ENCODE assay signal across 8 cellular contexts in the genomic region with DNA sequence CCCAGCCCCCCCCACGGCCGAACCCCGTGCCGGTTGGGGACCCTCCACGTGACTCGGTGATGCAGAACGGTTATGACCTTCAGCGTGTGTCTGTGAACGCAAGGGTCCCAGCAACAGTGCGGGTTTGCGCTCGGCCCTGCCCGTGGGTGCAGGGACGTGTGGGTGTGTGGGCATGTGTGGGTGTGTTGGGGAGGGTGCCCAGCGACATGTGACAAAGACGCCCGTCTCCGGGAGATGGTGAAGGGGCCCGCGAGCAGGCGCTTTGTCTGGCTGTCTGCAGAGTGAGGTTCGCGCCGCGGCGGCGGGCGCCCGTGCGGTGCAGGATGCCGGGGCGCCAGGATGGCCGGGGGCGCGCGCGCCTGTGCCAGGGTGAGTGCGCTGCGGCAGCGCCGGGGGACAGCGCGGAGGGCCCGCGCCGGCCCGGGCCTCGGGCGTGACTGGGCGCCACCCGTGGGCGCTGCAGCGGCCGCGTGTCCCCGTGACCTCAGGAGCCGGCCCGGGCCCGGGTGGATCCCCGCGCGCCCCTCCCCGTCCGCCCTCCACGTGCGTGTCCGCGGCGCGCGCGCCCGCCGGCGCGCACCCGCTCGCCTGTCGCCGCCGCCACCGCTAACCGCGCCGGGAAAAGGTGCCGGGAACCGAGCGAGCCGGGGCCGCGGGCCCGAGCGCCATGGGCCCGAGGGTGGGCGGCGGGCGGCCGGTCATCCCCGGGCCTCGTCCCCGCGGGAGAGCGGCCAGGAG. TPM values are rescaled to one million over a fixed set of nuclear protein-coding genes. Genes with fewer than 3 reads are reported as not detected.
A peak's percentile ranks its signal among the peaks of the same experiment; 100 is the strongest.
DNase-seq lines count a peak whose midpoint lies in the region; ATAC-seq and TF ChIP-seq lines count a peak whose summit lies in the region.

A gene (plus strand): TSS at position 569 of the 738 bp plus-strand sequence. CDS start 681 bp downstream, outside the sequence.

- WGBS in sigmoid colon, 2 donors, result 0% methylated on average over 103 of the region's 103 CpGs

- no peak for TF ChIP-seq EP300 in sigmoid colon (IDR thresholded peaks at IDR 0.05)

- TF ChIP-seq CTCF in Peyer's patch (IDR thresholded peaks at IDR 0.05), result peak in 1 of 6 experiments; percentile 10
- no peak for TF ChIP-seq CTCF in brain (conservative IDR thresholded peaks at IDR 0.05)
- no peak for TF ChIP-seq CTCF in sigmoid colon (IDR thresholded peaks at IDR 0.05)

- no peaks in the 10 kb centered on the region for H3K36me3 Mint-ChIP-seq in brain

- peaks cover 35% of the 10 kb centered on the region for H3K36me3 ChIP-seq in BLaER1
- H3K36me3 ChIP-seq in Peyer's patch, result no peaks in the 10 kb centered on the region
- no peaks in the 10 kb centered on the region for H3K36me3 ChIP-seq in iPS-18a (ENCODE audit: control insufficient read depth, low read depth, low read length)
- no peaks in the 10 kb centered on the region for H3K36me3 ChIP-seq in sigmoid colon

- DNase-seq in Peyer's patch, result peak in 1 of 3 donors; percentile 25
- peak; percentile 71 for DNase-seq in sigmoid colon

- H3K27me3 ChIP-seq in BLaER1 (no peaks in the 10 kb centered on the region), Peyer's patch (no peaks in the 10 kb centered on the region), iPS-18a (ENCODE audit: control insufficient read depth, insufficient read depth, low read length) (no peaks in the 10 kb centered on the region), sigmoid colon (no peaks in the 10 kb centered on the region)

- peak within 1 kb of the TSS; percentile 92 for H3K4me3 ChIP-seq in BLaER1
- H3K4me3 ChIP-seq in Peyer's patch, result peak within 1 kb of the TSS; percentile 60 to 68 (median 65)
- H3K4me3 ChIP-seq in iPS-18a (ENCODE audit: low read length), result peak within 1 kb of the TSS; percentile 66
- H3K4me3 ChIP-seq in sigmoid colon, result peak within 1 kb of the TSS; percentile 45 to 75 (median 56)

- peak within 1 kb of the TSS; percentile 91 to 95 (median 93) for H3K4me3 Mint-ChIP-seq in brain

- H3K27ac ChIP-seq in BLaER1 (peak within 1 kb of the TSS; percentile 96), Peyer's patch (peak within 1 kb of the TSS; percentile 83 to 88 (median 86)), iPS-18a (ENCODE audit: low read length) (peak within 1 kb of the TSS; percentile 2), sigmoid colon (peak within 1 kb of the TSS; percentile 85 to 90 (median 86))

- ATAC-seq in GM18867 (IDR thresholded peaks at IDR 0.05; ENCODE audit: unreplicated experiment) (peak; percentile 32), HG03095 (IDR thresholded peaks at IDR 0.05; ENCODE audit: unreplicated experiment) (peak; percentile 27), HG03469 (IDR thresholded peaks at IDR 0.05; ENCODE audit: unreplicated experiment) (no peak)

- H3K4me1 ChIP-seq in BLaER1 (peaks cover 79% of the 10 kb centered on the region), Peyer's patch (peaks cover 0 to 15% (median 3%) of the 10 kb centered on the region in 4 donors), iPS-18a (ENCODE audit: control insufficient read depth, low read depth, low read length) (peaks cover 5% of the 10 kb centered on the region), sigmoid colon (peaks cover 0 to 15% (median 10%) of the 10 kb centered on the region in 4 donors)

- no peaks in the 10 kb centered on the region for H3K27me3 Mint-ChIP-seq in brain

- H3K4me2 ChIP-seq in BLaER1, result peak within 1 kb of the TSS; percentile 95

- TF ChIP-seq POLR2A in Peyer's patch (IDR thresholded peaks at IDR 0.05) (no peak), sigmoid colon (IDR thresholded peaks at IDR 0.05) (no peak)

- no peaks in the 10 kb centered on the region for H3K9me3 ChIP-seq in BLaER1
- H3K9me3 ChIP-seq in Peyer's patch, result no peaks in the 10 kb centered on the region
- no peaks in the 10 kb centered on the region for H3K9me3 ChIP-seq in iPS-18a (ENCODE audit: control insufficient read depth, low read depth, low read length)
- H3K9me3 ChIP-seq in sigmoid colon, result no peaks in the 10 kb centered on the region

- no peaks in the 10 kb centered on the region for H3K9me3 Mint-ChIP-seq in brain

- H4K20me1 ChIP-seq in BLaER1, result peaks cover 39% of the 10 kb centered on the region

- H3K9ac ChIP-seq in BLaER1 (peak within 1 kb of the TSS; percentile 95), iPS-18a (ENCODE audit: low read length) (peak within 1 kb of the TSS; percentile 65)

- intact Hi-C loops in sigmoid colon (cut with DNase I), result loop anchor here (2.0 kb wide), 1 partner anchor 26 kb away; no protein-coding TSS in a partner anchor

- H3K27ac Mint-ChIP-seq in brain, result peak within 1 kb of the TSS; percentile 77 to 98 (median 98)

- H3K4me1 Mint-ChIP-seq in brain, result peaks cover 14% of the 10 kb centered on the region

RNA-seq across cellular contexts. Expression of the gene that starts here (rescaled TPM):
- total RNA-seq in Peyer's patch (1 to 10 TPM; 2.5 to 9.0 (median 4.3) TPM), sigmoid colon (1 to 10 TPM; 4.2 to 6.8 (median 4.4) TPM)
- polyA plus RNA-seq in brain (ENCODE audit: insufficient read depth, low read depth, low replicate concordance) (34.4 TPM), sigmoid colon (10 to 100 TPM in 1 of 3 donors, 1 to 10 TPM in 2; 4.2 to 32.2 (median 8.3) TPM)

Comparison
In these comparisons a context has a peak if more than half of its experiments do, and no peak if none do; other contexts are left out.
1. H3K27ac ChIP-seq: peak in every context shown above with its lines; median percentile 96 in BLaER1; 86 in Peyer's patch; 86 in sigmoid colon; 2 in iPS-18a.